In genomic region chr6:89803271-89803670, GRCh38 we compare ENCODE assay signal across 1 cellular context.
TF ChIP-seq lines count a peak whose summit lies in the region.

No MANE protein-coding gene starts in this region.

TF ChIP-seq in WTC11, 78 proteins besides CTCF, POLR2A, EP300 and RAD21 (continued from another document):
- TF ChIP-seq ARID4B (CRISPR knock-in tag; IDR thresholded peaks at IDR 0.05; ENCODE audit: borderline replicate concordance) (no peak), USF2 (CRISPR knock-in tag; IDR thresholded peaks at IDR 0.05) (no peak), GABPB1 (CRISPR knock-in tag; IDR thresholded peaks at IDR 0.05) (no peak), E2F5 (CRISPR knock-in tag; IDR thresholded peaks at IDR 0.05) (no peak), ZMAT4 (CRISPR knock-in tag; IDR thresholded peaks at IDR 0.05) (no peak), MXD4 (CRISPR knock-in tag; IDR thresholded peaks at IDR 0.05; ENCODE audit: borderline replicate concordance) (no peak), CBFB (CRISPR knock-in tag; IDR thresholded peaks at IDR 0.05; ENCODE audit: low read depth) (no peak), CDX4 (CRISPR knock-in tag; IDR thresholded peaks at IDR 0.05; ENCODE audit: borderline replicate concordance) (no peak), ZNF263 (CRISPR knock-in tag; IDR thresholded peaks at IDR 0.05; ENCODE audit: low read depth) (no peak), FOXJ3 (CRISPR knock-in tag; IDR thresholded peaks at IDR 0.05; ENCODE audit: borderline replicate concordance) (no peak), NR1H2 (CRISPR knock-in tag; IDR thresholded peaks at IDR 0.05) (no peak), ZNF396 (CRISPR knock-in tag; IDR thresholded peaks at IDR 0.05; ENCODE audit: borderline replicate concordance) (no peak), MLX (CRISPR knock-in tag; IDR thresholded peaks at IDR 0.05) (no peak), NR2C2 (CRISPR knock-in tag; IDR thresholded peaks at IDR 0.05) (no peak)
- TF ChIP-seq, protein P1, sequence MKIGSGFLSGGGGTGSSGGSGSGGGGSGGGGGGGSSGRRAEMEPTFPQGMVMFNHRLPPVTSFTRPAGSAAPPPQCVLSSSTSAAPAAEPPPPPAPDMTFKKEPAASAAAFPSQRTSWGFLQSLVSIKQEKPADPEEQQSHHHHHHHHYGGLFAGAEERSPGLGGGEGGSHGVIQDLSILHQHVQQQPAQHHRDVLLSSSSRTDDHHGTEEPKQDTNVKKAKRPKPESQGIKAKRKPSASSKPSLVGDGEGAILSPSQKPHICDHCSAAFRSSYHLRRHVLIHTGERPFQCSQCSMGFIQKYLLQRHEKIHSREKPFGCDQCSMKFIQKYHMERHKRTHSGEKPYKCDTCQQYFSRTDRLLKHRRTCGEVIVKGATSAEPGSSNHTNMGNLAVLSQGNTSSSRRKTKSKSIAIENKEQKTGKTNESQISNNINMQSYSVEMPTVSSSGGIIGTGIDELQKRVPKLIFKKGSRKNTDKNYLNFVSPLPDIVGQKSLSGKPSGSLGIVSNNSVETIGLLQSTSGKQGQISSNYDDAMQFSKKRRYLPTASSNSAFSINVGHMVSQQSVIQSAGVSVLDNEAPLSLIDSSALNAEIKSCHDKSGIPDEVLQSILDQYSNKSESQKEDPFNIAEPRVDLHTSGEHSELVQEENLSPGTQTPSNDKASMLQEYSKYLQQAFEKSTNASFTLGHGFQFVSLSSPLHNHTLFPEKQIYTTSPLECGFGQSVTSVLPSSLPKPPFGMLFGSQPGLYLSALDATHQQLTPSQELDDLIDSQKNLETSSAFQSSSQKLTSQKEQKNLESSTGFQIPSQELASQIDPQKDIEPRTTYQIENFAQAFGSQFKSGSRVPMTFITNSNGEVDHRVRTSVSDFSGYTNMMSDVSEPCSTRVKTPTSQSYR (CRISPR knock-in tag; IDR thresholded peaks at IDR 0.05) = no peak
- TF ChIP-seq, protein P2, sequence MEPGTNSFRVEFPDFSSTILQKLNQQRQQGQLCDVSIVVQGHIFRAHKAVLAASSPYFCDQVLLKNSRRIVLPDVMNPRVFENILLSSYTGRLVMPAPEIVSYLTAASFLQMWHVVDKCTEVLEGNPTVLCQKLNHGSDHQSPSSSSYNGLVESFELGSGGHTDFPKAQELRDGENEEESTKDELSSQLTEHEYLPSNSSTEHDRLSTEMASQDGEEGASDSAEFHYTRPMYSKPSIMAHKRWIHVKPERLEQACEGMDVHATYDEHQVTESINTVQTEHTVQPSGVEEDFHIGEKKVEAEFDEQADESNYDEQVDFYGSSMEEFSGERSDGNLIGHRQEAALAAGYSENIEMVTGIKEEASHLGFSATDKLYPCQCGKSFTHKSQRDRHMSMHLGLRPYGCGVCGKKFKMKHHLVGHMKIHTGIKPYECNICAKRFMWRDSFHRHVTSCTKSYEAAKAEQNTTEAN (CRISPR knock-in tag; IDR thresholded peaks at IDR 0.05) = no peak
- TF ChIP-seq, protein P3, sequence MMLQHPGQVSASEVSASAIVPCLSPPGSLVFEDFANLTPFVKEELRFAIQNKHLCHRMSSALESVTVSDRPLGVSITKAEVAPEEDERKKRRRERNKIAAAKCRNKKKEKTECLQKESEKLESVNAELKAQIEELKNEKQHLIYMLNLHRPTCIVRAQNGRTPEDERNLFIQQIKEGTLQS (CRISPR knock-in tag; conservative IDR thresholded peaks at IDR 0.05) = no peak
TF ChIP-seq in WTC11: peak in this region for 0.
